ENCODE assay signal across 1 cellular context in genomic region chr2:239865059-239865639, GRCh38.
TF ChIP-seq lines count a peak whose summit lies in the region.

No MANE protein-coding gene starts in this region.

TF ChIP-seq in HepG2, 621 proteins besides CTCF, POLR2A, EP300 and RAD21 (continued from another document):
- TF ChIP-seq ZNF225 (CRISPR knock-in tag; IDR thresholded peaks at IDR 0.05) (no peak), MYNN (CRISPR knock-in tag; IDR thresholded peaks at IDR 0.05; ENCODE audit: low read depth) (no peak), MAFG (CRISPR knock-in tag; IDR thresholded peaks at IDR 0.05) (no peak), ZNF773 (CRISPR knock-in tag; IDR thresholded peaks at IDR 0.05; ENCODE audit: borderline replicate concordance) (no peak), TRIM22 (IDR thresholded peaks at IDR 0.05) (no peak), PAF1 (CRISPR knock-in tag; IDR thresholded peaks at IDR 0.05) (no peak), HOXD1 (CRISPR knock-in tag; IDR thresholded peaks at IDR 0.05) (no peak), ZNF251 (CRISPR knock-in tag; IDR thresholded peaks at IDR 0.05) (no peak), HDAC2 (CRISPR knock-in tag; IDR thresholded peaks at IDR 0.05) (no peak), ELF3 (CRISPR knock-in tag; IDR thresholded peaks at IDR 0.05) (no peak), ZIK1 (CRISPR knock-in tag; IDR thresholded peaks at IDR 0.05; ENCODE audit: borderline replicate concordance, low read depth) (no peak), MATR3 (CRISPR knock-in tag; IDR thresholded peaks at IDR 0.05) (no peak), ZNF20 (CRISPR knock-in tag; IDR thresholded peaks at IDR 0.05) (no peak), ZNF720 (CRISPR knock-in tag; IDR thresholded peaks at IDR 0.05) (no peak), MED8 (CRISPR knock-in tag; IDR thresholded peaks at IDR 0.05; ENCODE audit: insufficient replicate concordance) (no peak), CERS6 (CRISPR knock-in tag; IDR thresholded peaks at IDR 0.05) (no peak)
